Comparison of ENCODE assay signal across 23 cellular contexts in the genomic region with DNA sequence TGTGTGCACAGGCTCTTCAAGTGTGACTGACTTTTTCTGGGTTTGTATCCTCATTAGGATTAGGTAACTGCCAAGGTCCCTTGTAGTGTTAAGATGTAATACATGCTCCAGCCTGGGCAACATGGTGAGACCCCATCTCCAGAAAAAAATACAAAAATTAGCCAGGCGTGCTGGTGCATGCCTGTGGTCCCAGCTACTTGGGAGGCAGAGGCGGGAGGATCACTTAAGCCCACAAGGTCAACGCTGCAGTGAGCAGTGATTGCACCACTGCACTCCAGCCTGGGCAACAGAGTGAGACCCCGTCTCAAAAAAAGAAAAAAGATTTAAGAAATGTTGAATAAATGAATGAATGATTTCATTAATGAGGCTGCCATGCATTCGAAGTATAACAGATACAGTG. TPM values are rescaled to one million over a fixed set of nuclear protein-coding genes. Genes with fewer than 3 reads are reported as not detected.
A peak's percentile ranks its signal among the peaks of the same experiment; 100 is the strongest.
DNase-seq lines count a peak whose midpoint lies in the region; ATAC-seq, FAIRE-seq and TF ChIP-seq lines count a peak whose summit lies in the region.
"Had no signal": no experiment of that assay in that cellular context is flagged by ENCODE, and none has a peak within 500 bp of the region (broad histone marks: within the 10 kb centered on the region; RNA-seq: fewer than 3 reads in every experiment).

No MANE protein-coding gene starts in this region.

- no peak overlapping the region for H2BK15ac ChIP-seq in H1 (ENCODE audit: low read length)

- no peaks in the 10 kb centered on the region for H3K27me3 Mint-ChIP-seq in stimulated activated naive CD8-positive, alpha-beta T cell treated with anti-CD3 and anti-CD28 coated beads, Interleukin-15, Interleukin-2, amounts not matched to agents 100 ng/mL and 50 ng/mL, for 24 hours
- no peaks in the 10 kb centered on the region for H3K27me3 Mint-ChIP-seq in stimulated activated naive CD8-positive, alpha-beta T cell treated with anti-CD3 and anti-CD28 coated beads, Interleukin-15, amount 100 ng/mL, for 72 hours
- no peaks in the 10 kb centered on the region for H3K27me3 Mint-ChIP-seq in activated T-helper 1 cell treated with anti-CD3 and anti-CD28 coated beads, Interleukin-12 subunit alpha, Interleukin-12 subunit beta, Interleukin-2, Interleukin-4 antibody, amounts not matched to agents 30 ng/mL and 10 ng/mL and 1 ng/mL, durations not matched to agents 14 hours and 24 hours and 36 hours (ENCODE audit: insufficient read depth)
- H3K27me3 Mint-ChIP-seq: CD8-positive, alpha-beta memory T cell had no signal

- H3K9ac ChIP-seq in H1 (replicated peaks in 1 of 4; ENCODE audit: extremely low read depth in 1 of 4, low read depth in 3 of 4, low read length in 3 of 4), result no peak overlapping the region

- H3K9me3 ChIP-seq in H1 (ENCODE audit: insufficient read depth in 2 of 2, low read depth in 1 of 2, low read length in 1 of 2) (no peaks in the 10 kb centered on the region), small intestine (ENCODE audit: control insufficient read depth, low read depth) (no peaks in the 10 kb centered on the region)
- H3K9me3 ChIP-seq: SJCRH30 had no signal

- TF ChIP-seq POLR2A in H1 (IDR thresholded peaks at IDR 0.05; ENCODE audit: control extremely low read depth in 1 of 2, low read depth in 2 of 2, low read length in 2 of 2), result no peak

- H3K4me3 Mint-ChIP-seq in stimulated activated naive CD8-positive, alpha-beta T cell treated with anti-CD3 and anti-CD28 coated beads, Interleukin-15, Interleukin-2, amounts not matched to agents 100 ng/mL and 50 ng/mL, for 24 hours, result no peak overlapping the region
- no peak overlapping the region for H3K4me3 Mint-ChIP-seq in stimulated activated naive CD8-positive, alpha-beta T cell treated with anti-CD3 and anti-CD28 coated beads, Interleukin-15, amount 100 ng/mL, for 72 hours
- no peak overlapping the region for H3K4me3 Mint-ChIP-seq in activated T-helper 1 cell treated with anti-CD3 and anti-CD28 coated beads, Interleukin-12 subunit alpha, Interleukin-12 subunit beta, Interleukin-2, Interleukin-4 antibody, amounts not matched to agents 30 ng/mL and 10 ng/mL and 1 ng/mL, durations not matched to agents 14 hours and 24 hours and 36 hours
- H3K4me3 Mint-ChIP-seq: CD8-positive, alpha-beta memory T cell; GM23338 had no signal

- no peak overlapping the region for H3K18ac ChIP-seq in H1 (ENCODE audit: extremely low read depth, low read length)

- no peak overlapping the region for H4K5ac ChIP-seq in H1 (ENCODE audit: insufficient read length, low read depth, low read length)

- DNase-seq in stimulated activated naive CD8-positive, alpha-beta T cell treated with anti-CD3 and anti-CD28 coated beads, Interleukin-15, amount 100 ng/mL, for 72 hours, result no peak
- no peak for DNase-seq in activated T-helper 1 cell treated with anti-CD3 and anti-CD28 coated beads, Interleukin-12 subunit alpha, Interleukin-12 subunit beta, Interleukin-2, Interleukin-4 antibody, amounts not matched to agents 30 ng/mL and 10 ng/mL and 1 ng/mL, durations not matched to agents 14 hours and 24 hours and 36 hours (ENCODE audit: low spot score)
- DNase-seq in H1 (ENCODE audit: low read depth in 1 of 2, low spot score in 2 of 2) (no peak), small intestine (no peak), COLO668 (lab: John Stamatoyannopoulos, UW; ENCODE audit: unreplicated experiment) (no peak), NCI-H1092 treated with DMSO at 0.1 percent for 48 hours (lab: John Stamatoyannopoulos, UW) (no peak)
- DNase-seq: CD8-positive, alpha-beta memory T cell; HCEC 1CT; MV-4-11; NCI-H1694; NCI-H446 treated with DMSO at 0.1 percent for 48 hours; NCI-H526 treated with DMSO at 0.1 percent for 48 hours; OCI-M1; SJCRH30 had no signal

- peaks cover 0 to 13% (median 7%) of the 10 kb centered on the region in 4 experiments; a peak in 5 of 7 replicates for H3K4me1 ChIP-seq in H1 (replicated peaks in 1 of 4; ENCODE audit: control insufficient read depth in 3 of 4, insufficient read depth in 4 of 4, low read length in 3 of 4)
- H3K4me1 ChIP-seq in small intestine (ENCODE audit: control insufficient read depth in 2 of 2, insufficient read depth in 1 of 2, low read depth in 1 of 2, low read length in 1 of 2), result no peaks in the 10 kb centered on the region

- H3K79me2 ChIP-seq in H1 (ENCODE audit: control insufficient read depth in 1 of 2, insufficient read depth in 2 of 2, low read length in 2 of 2), result peaks cover 0 to 3% of the 10 kb centered on the region in 2 experiments; a peak in 1 of 4 replicates

- no peak overlapping the region for H2BK120ac ChIP-seq in H1 (replicated peaks; ENCODE audit: low read depth, low read length)

- no peaks in the 10 kb centered on the region for H3K36me3 ChIP-seq in H1 (ENCODE audit: control insufficient read depth in 2 of 4, insufficient read depth in 4 of 4, low read length in 3 of 4)
- peaks cover 2 to 3% of the 10 kb centered on the region in 2 donors for H3K36me3 ChIP-seq in small intestine (ENCODE audit: control insufficient read depth in 2 of 2, insufficient read depth in 2 of 2, low read length in 2 of 2)

- no peak overlapping the region for H4K91ac ChIP-seq in H1 (replicated peaks; ENCODE audit: insufficient read length, low read length)

- FAIRE-seq in H1 (lab: Jason Lieb, UNC), result no peak
- FAIRE-seq in small intestine (lab: Jason Lieb, UNC), result no peak
- FAIRE-seq: G401.6, GM12892, HTR-8/SVneo, RCC 7860 had no signal

- no peak overlapping the region for H2AFZ ChIP-seq in H1 (ENCODE audit: low read length)
- H2AFZ ChIP-seq: GM23338 had no signal

- H3K79me1 ChIP-seq in H1 (ENCODE audit: low read depth, low read length), result peaks cover 3% of the 10 kb centered on the region; the same call in 1 of the 2 replicates

- POLR2A ChIA-PET in H1 (lab: Charles Lee; ENCODE audit: partially characterized antibody), result interaction anchor here (2.0 kb wide), 1 partner anchor 15 kb away, joined by 10 read pairs; a partner anchor contains a TSS

- no peak overlapping the region for H3K56ac ChIP-seq in H1 (replicated peaks; ENCODE audit: insufficient read length, low read depth, low read length)

- no peak for ATAC-seq in stimulated activated naive CD8-positive, alpha-beta T cell treated with anti-CD3 and anti-CD28 coated beads, Interleukin-15, amount 100 ng/mL, for 72 hours

- peak overlapping the region; percentile 91 for H3K27ac Mint-ChIP-seq in stimulated activated naive CD8-positive, alpha-beta T cell treated with anti-CD3 and anti-CD28 coated beads, Interleukin-15, Interleukin-2, amounts not matched to agents 100 ng/mL and 50 ng/mL, for 24 hours
- H3K27ac Mint-ChIP-seq in stimulated activated naive CD8-positive, alpha-beta T cell treated with anti-CD3 and anti-CD28 coated beads, Interleukin-15, amount 100 ng/mL, for 72 hours, result no peak overlapping the region
- H3K27ac Mint-ChIP-seq in activated T-helper 1 cell treated with anti-CD3 and anti-CD28 coated beads, Interleukin-12 subunit alpha, Interleukin-12 subunit beta, Interleukin-2, Interleukin-4 antibody, amounts not matched to agents 30 ng/mL and 10 ng/mL and 1 ng/mL, durations not matched to agents 14 hours and 24 hours and 36 hours, result peak overlapping the region; percentile 77
- H3K27ac Mint-ChIP-seq: GM23338 had no signal

- no peak overlapping the region for H2BK12ac ChIP-seq in H1 (ENCODE audit: low read depth, low read length)

- peaks cover 99% of the 10 kb centered on the region for H3K4me1 Mint-ChIP-seq in stimulated activated naive CD8-positive, alpha-beta T cell treated with anti-CD3 and anti-CD28 coated beads, Interleukin-15, Interleukin-2, amounts not matched to agents 100 ng/mL and 50 ng/mL, for 24 hours (ENCODE audit: low read depth)
- H3K4me1 Mint-ChIP-seq in stimulated activated naive CD8-positive, alpha-beta T cell treated with anti-CD3 and anti-CD28 coated beads, Interleukin-15, amount 100 ng/mL, for 72 hours, result peaks cover 100% of the 10 kb centered on the region
- peaks cover 85% of the 10 kb centered on the region for H3K4me1 Mint-ChIP-seq in activated T-helper 1 cell treated with anti-CD3 and anti-CD28 coated beads, Interleukin-12 subunit alpha, Interleukin-12 subunit beta, Interleukin-2, Interleukin-4 antibody, amounts not matched to agents 30 ng/mL and 10 ng/mL and 1 ng/mL, durations not matched to agents 14 hours and 24 hours and 36 hours (ENCODE audit: low read depth)

- CTCF ChIA-PET in H1 (lab: Charles Lee; ENCODE audit: partially characterized antibody), result interaction anchor here (0.6 to 5.9 kb wide), 7 partner anchors 11 to 169 kb away, joined by 3 to 53 read pairs (median 4); a partner anchor contains a TSS

- no peak overlapping the region for H2BK20ac ChIP-seq in H1 (ENCODE audit: low read length)

- H3K23me2 ChIP-seq in H1 (ENCODE audit: low read depth, low read length), result no peaks in the 10 kb centered on the region; the same call in 1 of the 2 replicates

- intact Hi-C loops in activated T-helper 1 cell treated with anti-CD3 and anti-CD28 coated beads, Interleukin-12 subunit alpha, Interleukin-12 subunit beta, Interleukin-2, Interleukin-4 antibody, amounts not matched to agents 30 ng/mL and 10 ng/mL and 1 ng/mL, durations not matched to agents 14 hours and 24 hours and 36 hours (cut with micrococcal nuclease), result no loop called here

- H3K23ac ChIP-seq in H1 (ENCODE audit: insufficient read length), result no peak overlapping the region

- H3K27ac ChIP-seq in H1 (ENCODE audit: low read depth, low read length), result no peak overlapping the region
- H3K27ac ChIP-seq in small intestine (ENCODE audit: low read depth in 1 of 2, low read length in 1 of 2), result no peak overlapping the region
- H3K27ac ChIP-seq: C4-2B, SJCRH30 had no signal

- no peak for TF ChIP-seq CTCF in H1 (IDR thresholded peaks at IDR 0.05; ENCODE audit: control extremely low read depth in 1 of 3, insufficient read depth in 1 of 3, low read depth in 1 of 3, low read length in 3 of 3)

- H2AK5ac ChIP-seq in H1 (ENCODE audit: low read depth, low read length), result no peak overlapping the region

- peaks cover 7 to 13% of the 10 kb centered on the region in 2 experiments for H4K20me1 ChIP-seq in H1 (replicated peaks in 1 of 2; ENCODE audit: control insufficient read depth in 1 of 2, insufficient read depth in 2 of 2, low read length in 2 of 2)

- peaks cover 40% of the 10 kb centered on the region for H3K36me3 Mint-ChIP-seq in stimulated activated naive CD8-positive, alpha-beta T cell treated with anti-CD3 and anti-CD28 coated beads, Interleukin-15, Interleukin-2, amounts not matched to agents 100 ng/mL and 50 ng/mL, for 24 hours (ENCODE audit: low read depth)
- peaks cover 38% of the 10 kb centered on the region for H3K36me3 Mint-ChIP-seq in activated T-helper 1 cell treated with anti-CD3 and anti-CD28 coated beads, Interleukin-12 subunit alpha, Interleukin-12 subunit beta, Interleukin-2, Interleukin-4 antibody, amounts not matched to agents 30 ng/mL and 10 ng/mL and 1 ng/mL, durations not matched to agents 14 hours and 24 hours and 36 hours (ENCODE audit: low read depth)

- H3K4ac ChIP-seq in H1 (replicated peaks; ENCODE audit: insufficient read length, low read depth, low read length), result no peak overlapping the region

- no peak overlapping the region for H3K4me2 ChIP-seq in H1 (ENCODE audit: insufficient read depth in 1 of 2, low read depth in 2 of 2, low read length in 2 of 2)

- H3K27me3 ChIP-seq in H1 (replicated peaks in 1 of 4; ENCODE audit: control insufficient read depth in 3 of 4, extremely low read depth in 1 of 4, insufficient read depth in 3 of 4, low read length in 3 of 4) (peaks cover 0 to 3% (median under 1%) of the 10 kb centered on the region in 4 experiments; a peak in 2 of 7 replicates), small intestine (ENCODE audit: control insufficient read depth in 2 of 2, insufficient read depth in 2 of 2, low read length in 2 of 2) (no peaks in the 10 kb centered on the region)
- H3K27me3 ChIP-seq: SJCRH30 had no signal

- 87% methylated on average over 5 of the region's 5 CpGs; no CpG with 5 or more reads in 1 of the 2 experiments for WGBS in H1 (ENCODE audit: extremely low coverage in 1 of 2, insufficient coverage in 1 of 2, insufficient read length in 1 of 2, insufficient replicate concordance in 2 of 2, low coverage in 1 of 2, low lambda C conversion rate in 2 of 2, missing lambda C conversion rate in 1 of 2), 2 experiments
- WGBS in small intestine, 3 donors, result 95 to 98% (median 97%) methylated on average over 5 of the region's 5 CpGs

- H3K4me3 ChIP-seq in H1 (ENCODE audit: extremely low read depth in 1 of 4, insufficient read depth in 2 of 4, low read depth in 3 of 4, low read length in 4 of 4) (no peak overlapping the region), small intestine (ENCODE audit: low read depth in 1 of 2, low read length in 2 of 2) (no peak overlapping the region)
- H3K4me3 ChIP-seq: GM23338, SJCRH30 had no signal

- no peak for TF ChIP-seq EP300 in H1 (IDR thresholded peaks at IDR 0.05; ENCODE audit: borderline replicate concordance in 1 of 2, low read depth in 2 of 2, low read length in 2 of 2)

- H3K14ac ChIP-seq in H1 (ENCODE audit: insufficient read length), result no peak overlapping the region

- H4K8ac ChIP-seq in H1 (ENCODE audit: extremely low read depth, insufficient read depth, low read length), result no peak overlapping the region

- no peaks in the 10 kb centered on the region for H3K9me3 Mint-ChIP-seq in stimulated activated naive CD8-positive, alpha-beta T cell treated with anti-CD3 and anti-CD28 coated beads, Interleukin-15, Interleukin-2, amounts not matched to agents 100 ng/mL and 50 ng/mL, for 24 hours
- no peaks in the 10 kb centered on the region for H3K9me3 Mint-ChIP-seq in stimulated activated naive CD8-positive, alpha-beta T cell treated with anti-CD3 and anti-CD28 coated beads, Interleukin-15, amount 100 ng/mL, for 72 hours
- H3K9me3 Mint-ChIP-seq in activated T-helper 1 cell treated with anti-CD3 and anti-CD28 coated beads, Interleukin-12 subunit alpha, Interleukin-12 subunit beta, Interleukin-2, Interleukin-4 antibody, amounts not matched to agents 30 ng/mL and 10 ng/mL and 1 ng/mL, durations not matched to agents 14 hours and 24 hours and 36 hours, result no peaks in the 10 kb centered on the region
- H3K9me3 Mint-ChIP-seq: CD8-positive, alpha-beta memory T cell; GM23338; IgD-negative memory B cell had no signal

- no peak overlapping the region for H2BK5ac ChIP-seq in H1 (ENCODE audit: low read depth, low read length)

- TF ChIP-seq RAD21 in H1 (IDR thresholded peaks at IDR 0.05 in 1 of 2, conservative IDR thresholded peaks at IDR 0.05 in 1 of 2; ENCODE audit: low read depth in 2 of 2, low read length in 2 of 2), result no peak

RNA-seq across cellular contexts. Expression of a gene that starts 15.1 kb away (rescaled TPM):
- total RNA-seq in activated T-helper 1 cell treated with anti-CD3 and anti-CD28 coated beads, Interleukin-12 subunit alpha, Interleukin-12 subunit beta, Interleukin-2, Interleukin-4 antibody, amounts not matched to agents 30 ng/mL and 10 ng/mL and 1 ng/mL, durations not matched to agents 14 hours and 24 hours and 36 hours, result 62.6 and 68.8 TPM in 2 replicates
- total RNA-seq in H1 (2021; fragmentation: NEBNext Ultra II Directional; extraction: Animal tissue kit (Norgen Biotek cat#: 25700)), result 24.3 and 24.7 TPM in 2 replicates
- polyA plus RNA-seq in H1 (2011; rRNA removed) (36.2 and 58.6 TPM in 2 replicates), small intestine (10 to 100 TPM; 28.1 to 89.2 (median 71.8) TPM)
- polyA plus RNA-seq in H1 (2011; cell fraction: cytosol; rRNA removed), result 44.4 TPM
- 137 TPM for polyA plus RNA-seq in H1 (2011; cell fraction: nucleus; rRNA removed)
- 14.4 to 31.6 TPM (median 26.8 TPM) in 4 replicates for polyA plus RNA-seq in H1 (2012, experiment 1 of 2)
- 25.5 TPM for polyA plus RNA-seq in H1 (2012, experiment 2 of 2)
- polyA plus RNA-seq in H1 (2013, experiment 1 of 2), result 17.0 TPM
- 16.2 TPM for polyA plus RNA-seq in H1 (2013, experiment 2 of 2)
- 27.1 and 35.6 TPM in 2 replicates for polyA minus RNA-seq in H1 (2011; rRNA and poly(A)+ RNA removed)
- polyA minus RNA-seq in H1 (2011; cell fraction: cytosol; rRNA and poly(A)+ RNA removed), result 20.1 TPM
- 32.4 TPM for polyA minus RNA-seq in H1 (2011; cell fraction: nucleus; rRNA and poly(A)+ RNA removed)

RNA-seq across cellular contexts. Expression of a gene that starts 43.2 kb away (rescaled TPM):
- not detected in 2 replicates for total RNA-seq in activated T-helper 1 cell treated with anti-CD3 and anti-CD28 coated beads, Interleukin-12 subunit alpha, Interleukin-12 subunit beta, Interleukin-2, Interleukin-4 antibody, amounts not matched to agents 30 ng/mL and 10 ng/mL and 1 ng/mL, durations not matched to agents 14 hours and 24 hours and 36 hours
- not detected in 2 replicates for total RNA-seq in H1 (2021; fragmentation: NEBNext Ultra II Directional; extraction: Animal tissue kit (Norgen Biotek cat#: 25700))
- polyA plus RNA-seq in H1 (2011; rRNA removed) (not detected in 2 replicates), small intestine (not detected)
- polyA plus RNA-seq in H1 (2011; cell fraction: cytosol; rRNA removed), result not detected
- not detected for polyA plus RNA-seq in H1 (2011; cell fraction: nucleus; rRNA removed)
- not detected in 4 replicates for polyA plus RNA-seq in H1 (2012, experiment 1 of 2)
- not detected for polyA plus RNA-seq in H1 (2012, experiment 2 of 2)
- not detected for polyA plus RNA-seq in H1 (2013, experiment 1 of 2)
- 0.02 TPM for polyA plus RNA-seq in H1 (2013, experiment 2 of 2)
- polyA minus RNA-seq in H1 (2011; rRNA and poly(A)+ RNA removed), result not detected in 2 replicates
- not detected for polyA minus RNA-seq in H1 (2011; cell fraction: cytosol; rRNA and poly(A)+ RNA removed)
- not detected for polyA minus RNA-seq in H1 (2011; cell fraction: nucleus; rRNA and poly(A)+ RNA removed)
- total RNA-seq: CD8-positive, alpha-beta memory T cell; Daoy; GM23338; SJCRH30 had no signal
- polyA plus RNA-seq: CD8-positive, alpha-beta memory T cell; GM23338; IgD-negative memory B cell had no signal

RNA-seq across cellular contexts. Expression of a gene that starts 57.0 kb away (rescaled TPM):
- not detected in 2 replicates for total RNA-seq in activated T-helper 1 cell treated with anti-CD3 and anti-CD28 coated beads, Interleukin-12 subunit alpha, Interleukin-12 subunit beta, Interleukin-2, Interleukin-4 antibody, amounts not matched to agents 30 ng/mL and 10 ng/mL and 1 ng/mL, durations not matched to agents 14 hours and 24 hours and 36 hours
- not detected in 2 replicates for total RNA-seq in H1 (2021; fragmentation: NEBNext Ultra II Directional; extraction: Animal tissue kit (Norgen Biotek cat#: 25700))
- polyA plus RNA-seq in H1 (2011; rRNA removed) (0.19 TPM in 1 of 2 replicates, not detected in the other), small intestine (10 to 100 TPM in 2 of 3 donors, 1 to 10 TPM in 1; 7.8 to 63.5 (median 20.4) TPM)
- 0.14 TPM for polyA plus RNA-seq in H1 (2011; cell fraction: cytosol; rRNA removed)
- polyA plus RNA-seq in H1 (2011; cell fraction: nucleus; rRNA removed), result 0.54 TPM
- polyA plus RNA-seq in H1 (2012, experiment 1 of 2), result 0.13 to 0.64 TPM (median 0.33 TPM) in 4 replicates
- polyA plus RNA-seq in H1 (2012, experiment 2 of 2), result not detected
- polyA plus RNA-seq in H1 (2013, experiment 1 of 2), result 0.04 TPM
- polyA plus RNA-seq in H1 (2013, experiment 2 of 2), result 0.02 TPM
- polyA minus RNA-seq in H1 (2011; rRNA and poly(A)+ RNA removed), result not detected in 2 replicates
- polyA minus RNA-seq in H1 (2011; cell fraction: cytosol; rRNA and poly(A)+ RNA removed), result not detected
- 0.20 TPM for polyA minus RNA-seq in H1 (2011; cell fraction: nucleus; rRNA and poly(A)+ RNA removed)
- total RNA-seq: CD8-positive, alpha-beta memory T cell; GM23338 had no signal
- polyA plus RNA-seq: CD8-positive, alpha-beta memory T cell; IgD-negative memory B cell had no signal

Comparison
In these comparisons a context has a peak if more than half of its experiments do, and no peak if none do; other contexts are left out.
1. H3K27ac Mint-ChIP-seq: peak in stimulated activated naive CD8-positive, alpha-beta T cell treated with anti-CD3 and anti-CD28 coated beads, Interleukin-15, Interleukin-2, amounts not matched to agents 100 ng/mL and 50 ng/mL, for 24 hours (single experiment) and activated T-helper 1 cell treated with anti-CD3 and anti-CD28 coated beads, Interleukin-12 subunit alpha, Interleukin-12 subunit beta, Interleukin-2, Interleukin-4 antibody, amounts not matched to agents 30 ng/mL and 10 ng/mL and 1 ng/mL, durations not matched to agents 14 hours and 24 hours and 36 hours (single experiment); none in stimulated activated naive CD8-positive, alpha-beta T cell treated with anti-CD3 and anti-CD28 coated beads, Interleukin-15, amount 100 ng/mL, for 72 hours (0 of 2).